In the genomic region with DNA sequence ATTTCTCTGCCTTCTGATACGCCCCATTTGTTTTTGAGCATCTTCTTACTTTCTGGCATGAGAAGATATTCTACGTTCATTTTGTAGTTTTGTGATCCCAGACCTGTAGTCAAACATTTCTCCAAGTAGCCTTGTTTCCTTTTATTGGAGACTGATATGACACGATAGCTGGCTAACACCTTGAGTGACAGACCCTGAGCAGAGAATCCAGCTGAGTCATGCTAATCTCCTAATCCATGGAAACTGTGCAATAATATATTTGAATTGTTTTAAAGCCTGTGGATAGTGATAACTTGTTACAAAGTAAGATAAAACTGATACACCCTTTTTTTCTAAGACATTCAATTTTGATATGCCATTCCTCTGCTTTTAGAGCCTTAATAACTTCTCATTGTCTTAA, we compare ENCODE assay signal across 10 cellular contexts. TPM values are rescaled to one million over a fixed set of nuclear protein-coding genes. Genes with fewer than 3 reads are reported as not detected.
DNase-seq lines count a peak whose midpoint lies in the region; ATAC-seq and TF ChIP-seq lines count a peak whose summit lies in the region.
"Had no signal": no experiment of that assay in that cellular context is flagged by ENCODE, and none has a peak within 500 bp of the region (broad histone marks: within the 10 kb centered on the region; RNA-seq: fewer than 3 reads in every experiment).

No MANE protein-coding gene starts in this region.

- no peak overlapping the region for H3K9ac ChIP-seq in fibroblast of lung (ENCODE audit: insufficient read depth, low read length)

- peaks cover 6% of the 10 kb centered on the region for H3K27me3 Mint-ChIP-seq in T-helper 2 cell treated with Interferon-gamma antibody and Interleukin-4, amounts not matched to agents 5 μg/mL and 100 μg/mL, for 36 hours (ENCODE audit: low read depth)
- H3K27me3 Mint-ChIP-seq in T-helper 17 cell: no peaks in the 10 kb centered on the region
- no peaks in the 10 kb centered on the region for H3K27me3 Mint-ChIP-seq in stimulated activated memory B cell treated with anti-CD40 and anti-IgM and Interleukin-4, amounts not matched to agents 10 μg/mL and 1 μg/mL and 100 μg/mL, for 72 hours

- H2AFZ ChIP-seq in fibroblast of lung (ENCODE audit: low read length): no peak overlapping the region

- no peak for TF ChIP-seq CTCF in fibroblast of lung (conservative IDR thresholded peaks at IDR 0.05 in 1 of 2, IDR thresholded peaks at IDR 0.05 in 1 of 2; ENCODE audit: low read depth in 1 of 2, low read length in 2 of 2)

- H3K4me2 ChIP-seq in fibroblast of lung (ENCODE audit: extremely low read depth, insufficient read depth, low read length): no peak overlapping the region

- H3K4me1 Mint-ChIP-seq in T-helper 2 cell treated with Interferon-gamma antibody and Interleukin-4, amounts not matched to agents 5 μg/mL and 100 μg/mL, for 36 hours (ENCODE audit: low read depth): peaks cover 46% of the 10 kb centered on the region
- H3K4me1 Mint-ChIP-seq in T-helper 17 cell: peaks cover 41% of the 10 kb centered on the region
- H3K4me1 Mint-ChIP-seq in stimulated activated memory B cell treated with anti-CD40 and anti-IgM and Interleukin-4, amounts not matched to agents 10 μg/mL and 1 μg/mL and 100 μg/mL, for 72 hours: peaks cover 57% of the 10 kb centered on the region

- H3K4me3 Mint-ChIP-seq in T-helper 2 cell treated with Interferon-gamma antibody and Interleukin-4, amounts not matched to agents 5 μg/mL and 100 μg/mL, for 36 hours: peak overlapping the region; percentile 91
- H3K4me3 Mint-ChIP-seq in T-helper 17 cell: peak overlapping the region; percentile 91
- no peak overlapping the region for H3K4me3 Mint-ChIP-seq in stimulated activated memory B cell treated with anti-CD40 and anti-IgM and Interleukin-4, amounts not matched to agents 10 μg/mL and 1 μg/mL and 100 μg/mL, for 72 hours

- H3K27ac Mint-ChIP-seq in T-helper 2 cell treated with Interferon-gamma antibody and Interleukin-4, amounts not matched to agents 5 μg/mL and 100 μg/mL, for 36 hours: peak overlapping the region; percentile 89
- H3K27ac Mint-ChIP-seq in T-helper 17 cell: peak overlapping the region; percentile 95
- peak overlapping the region; percentile 59 for H3K27ac Mint-ChIP-seq in stimulated activated memory B cell treated with anti-CD40 and anti-IgM and Interleukin-4, amounts not matched to agents 10 μg/mL and 1 μg/mL and 100 μg/mL, for 72 hours

- no peak overlapping the region for H3K4me3 ChIP-seq in fibroblast of lung (replicated peaks in 1 of 4; ENCODE audit: control extremely low read depth in 1 of 4, insufficient read depth in 1 of 4, low read depth in 3 of 4, low read length in 4 of 4)
- H3K4me3 ChIP-seq: mucosa of descending colon had no signal

- H3K9me3 ChIP-seq in T-helper 17 cell (ENCODE audit: control insufficient read depth, low read length, poor library complexity, severe bottlenecking) (no peaks in the 10 kb centered on the region), fibroblast of lung (ENCODE audit: control insufficient read depth, insufficient read depth, low read depth, low read length) (no peaks in the 10 kb centered on the region)
- H3K9me3 ChIP-seq: mucosa of descending colon had no signal

- peaks cover 19% of the 10 kb centered on the region for H3K36me3 Mint-ChIP-seq in T-helper 2 cell treated with Interferon-gamma antibody and Interleukin-4, amounts not matched to agents 5 μg/mL and 100 μg/mL, for 36 hours (ENCODE audit: low read depth)
- H3K36me3 Mint-ChIP-seq in T-helper 17 cell (ENCODE audit: low read depth): no peaks in the 10 kb centered on the region
- peaks cover 2% of the 10 kb centered on the region for H3K36me3 Mint-ChIP-seq in stimulated activated memory B cell treated with anti-CD40 and anti-IgM and Interleukin-4, amounts not matched to agents 10 μg/mL and 1 μg/mL and 100 μg/mL, for 72 hours

- H3K79me2 ChIP-seq in fibroblast of lung (ENCODE audit: control insufficient read depth, insufficient read depth, low read length): no peaks in the 10 kb centered on the region

- no peaks in the 10 kb centered on the region for H3K4me1 ChIP-seq in fibroblast of lung (ENCODE audit: control insufficient read depth, extremely low read depth, insufficient read depth, low read length)

- no peaks in the 10 kb centered on the region for H3K36me3 ChIP-seq in fibroblast of lung (ENCODE audit: control insufficient read depth, insufficient read depth, low read length)

- H3K9me3 Mint-ChIP-seq in T-helper 2 cell treated with Interferon-gamma antibody and Interleukin-4, amounts not matched to agents 5 μg/mL and 100 μg/mL, for 36 hours: no peaks in the 10 kb centered on the region
- no peaks in the 10 kb centered on the region for H3K9me3 Mint-ChIP-seq in stimulated activated memory B cell treated with anti-CD40 and anti-IgM and Interleukin-4, amounts not matched to agents 10 μg/mL and 1 μg/mL and 100 μg/mL, for 72 hours

- peak overlapping the region; percentile 33 for H3K27ac ChIP-seq in fibroblast of lung (ENCODE audit: insufficient read depth, low read length)

- ATAC-seq in T-helper 17 cell (no peak), GM21576 (IDR thresholded peaks at IDR 0.05; ENCODE audit: unreplicated experiment) (no peak)
- ATAC-seq in stimulated activated memory B cell treated with anti-CD40 and anti-IgM and Interleukin-4, amounts not matched to agents 10 μg/mL and 1 μg/mL and 100 μg/mL, for 72 hours: no peak

- no peak for DNase-seq in T-helper 2 cell treated with Interferon-gamma antibody and Interleukin-4, amounts not matched to agents 5 μg/mL and 100 μg/mL, for 36 hours (ENCODE audit: low spot score)
- DNase-seq in T-helper 2 cell (no peak), T-helper 17 cell (no peak), fibroblast of lung (ENCODE audit: low read depth in 2 of 2) (no peak), activated gamma-delta T cell (lab: John Stamatoyannopoulos, UW) (no peak), NCI-H226 (no peak)
- DNase-seq: mucosa of descending colon, NCI-H1105 treated with DMSO at 0.1 percent for 48 hours had no signal

- no peaks in the 10 kb centered on the region for H3K27me3 ChIP-seq in fibroblast of lung (ENCODE audit: control insufficient read depth, insufficient read depth, low read length)

- no peaks in the 10 kb centered on the region for H4K20me1 ChIP-seq in fibroblast of lung (ENCODE audit: control insufficient read depth, extremely low read depth, insufficient read depth, low read length)

RNA-seq across cellular contexts. Expression of gene IFI44L, which starts 1.2 kb away (rescaled TPM):
- total RNA-seq in T-helper 17 cell (10 to 100 TPM; 21.0 to 25.2 TPM), fibroblast of lung (2.1 TPM in 2 replicates)
- polyA plus RNA-seq in fibroblast of lung: 0.52 and 0.59 TPM in 2 replicates
- 0.41 and 0.58 TPM in 2 replicates for polyA plus RNA-seq in fibroblast of lung (2012)
- polyA minus RNA-seq in fibroblast of lung (ENCODE audit: low replicate concordance): not detected in 2 replicates

RNA-seq across cellular contexts. Expression of gene IFI44, which starts 30.6 kb away (rescaled TPM):
- total RNA-seq in T-helper 17 cell (10 to 100 TPM; 72.5 to 89.4 TPM), fibroblast of lung (21.6 and 28.9 TPM in 2 replicates)
- 13.7 and 15.2 TPM in 2 replicates for polyA plus RNA-seq in fibroblast of lung
- 8.2 and 12.8 TPM in 2 replicates for polyA plus RNA-seq in fibroblast of lung (2012)
- 0.89 and 2.4 TPM in 2 replicates for polyA minus RNA-seq in fibroblast of lung (ENCODE audit: low replicate concordance)
